Comparison of ENCODE assay signal across 11 cellular contexts in genomic region chr7:149489391-149490024, GRCh38. TPM values are rescaled to one million over a fixed set of nuclear protein-coding genes. Genes with fewer than 3 reads are reported as not detected.
DNase-seq lines count a peak whose midpoint lies in the region; ATAC-seq, FAIRE-seq and TF ChIP-seq lines count a peak whose summit lies in the region.
"Had no signal": no experiment of that assay in that cellular context is flagged by ENCODE, and none has a peak within 500 bp of the region (broad histone marks: within the 10 kb centered on the region; RNA-seq: fewer than 3 reads in every experiment).

No MANE protein-coding gene starts in this region.

- peaks cover 5% of the 10 kb centered on the region for H3K4me1 Mint-ChIP-seq in activated naive CD8-positive, alpha-beta T cell treated with anti-CD3 and anti-CD28 coated beads, Interleukin-2, amount 50 U/mL, for 24 hours
- H3K4me1 Mint-ChIP-seq in activated naive CD8-positive, alpha-beta T cell treated with anti-CD3 and anti-CD28 coated beads for 36 hours: peaks cover 3% of the 10 kb centered on the region

- H3K27ac ChIP-seq in PC-3 (ENCODE audit: low read length): no peak overlapping the region
- no peak overlapping the region for H3K27ac ChIP-seq in small intestine (ENCODE audit: low read depth in 1 of 2, low read length in 1 of 2)

- TF ChIP-seq CTCF in PC-3 (conservative IDR thresholded peaks at IDR 0.05; ENCODE audit: low read depth, low read length) (peak; percentile 59), fibroblast of mammary gland (conservative IDR thresholded peaks at IDR 0.05; ENCODE audit: control insufficient read depth, insufficient read depth, low read depth, low read length) (peak; percentile 11)

- H3K9me3 Mint-ChIP-seq in activated naive CD8-positive, alpha-beta T cell treated with anti-CD3 and anti-CD28 coated beads, Interleukin-2, amount 50 U/mL, for 24 hours: no peaks in the 10 kb centered on the region
- H3K9me3 Mint-ChIP-seq in activated naive CD8-positive, alpha-beta T cell treated with anti-CD3 and anti-CD28 coated beads for 36 hours: no peaks in the 10 kb centered on the region
- H3K9me3 Mint-ChIP-seq: activated naive CD8-positive, alpha-beta T cell treated with anti-CD3 and anti-CD28 coated beads, Interleukin-2, amount 10 ng/mL, durations not matched to agents 7 days and 5 days had no signal

- ATAC-seq in activated naive CD8-positive, alpha-beta T cell treated with anti-CD3 and anti-CD28 coated beads, Interleukin-2, amount 50 U/mL, for 24 hours: peak; percentile 58
- ATAC-seq in PC-3: peak; percentile 96

- no peak for DNase-seq in activated naive CD8-positive, alpha-beta T cell treated with anti-CD3 and anti-CD28 coated beads, Interleukin-2, amount 50 U/mL, for 24 hours
- DNase-seq in activated naive CD8-positive, alpha-beta T cell treated with anti-CD3 and anti-CD28 coated beads for 36 hours: no peak
- DNase-seq in PC-3: peak; percentile 31
- DNase-seq in fibroblast of mammary gland (ENCODE audit: low read depth): peak; percentile 3
- DNase-seq in small intestine: peak; percentile 17
- no peak for DNase-seq in dermis blood vessel endothelial cell
- no peak for DNase-seq in GM12891 (ENCODE audit: insufficient read length, low spot score)
- DNase-seq in midbrain (lab: John Stamatoyannopoulos, UW): no peak
- DNase-seq: activated naive CD8-positive, alpha-beta T cell treated with anti-CD3 and anti-CD28 coated beads, Interleukin-2, amount 10 ng/mL, durations not matched to agents 7 days and 5 days; NCI-H510A treated with DMSO at 0.1 percent for 48 hours; stimulated activated CD4-positive, alpha-beta T cell treated with anti-CD3 and anti-CD28 coated beads, Interleukin-15, amount 100 ng/mL, for 24 hours had no signal

- no peak overlapping the region for H3K4me3 Mint-ChIP-seq in activated naive CD8-positive, alpha-beta T cell treated with anti-CD3 and anti-CD28 coated beads, Interleukin-2, amount 50 U/mL, for 24 hours
- H3K4me3 Mint-ChIP-seq in activated naive CD8-positive, alpha-beta T cell treated with anti-CD3 and anti-CD28 coated beads for 36 hours: no peak overlapping the region
- H3K4me3 Mint-ChIP-seq: activated naive CD8-positive, alpha-beta T cell treated with anti-CD3 and anti-CD28 coated beads, Interleukin-2, amount 10 ng/mL, durations not matched to agents 7 days and 5 days had no signal

- no peaks in the 10 kb centered on the region for H3K79me2 ChIP-seq in PC-3 (ENCODE audit: low read length)

- H3K27me3 ChIP-seq in PC-3 (ENCODE audit: low read length) (no peaks in the 10 kb centered on the region), small intestine (ENCODE audit: control insufficient read depth in 2 of 2, insufficient read depth in 2 of 2, low read length in 2 of 2) (no peaks in the 10 kb centered on the region)

- H3K27ac Mint-ChIP-seq in activated naive CD8-positive, alpha-beta T cell treated with anti-CD3 and anti-CD28 coated beads, Interleukin-2, amount 50 U/mL, for 24 hours: no peak overlapping the region
- H3K27ac Mint-ChIP-seq in activated naive CD8-positive, alpha-beta T cell treated with anti-CD3 and anti-CD28 coated beads for 36 hours: no peak overlapping the region
- H3K27ac Mint-ChIP-seq: activated naive CD8-positive, alpha-beta T cell treated with anti-CD3 and anti-CD28 coated beads, Interleukin-2, amount 10 ng/mL, durations not matched to agents 7 days and 5 days had no signal

- H3K9me3 ChIP-seq in PC-3 (ENCODE audit: low read length) (no peaks in the 10 kb centered on the region), small intestine (ENCODE audit: control insufficient read depth, low read depth) (no peaks in the 10 kb centered on the region)

- 86 to 90% (median 87%) methylated on average over 15 of the region's 15 CpGs for WGBS in small intestine, 3 donors

- CTCF ChIA-PET in PC-3 (lab: Charles Lee): no interaction called here

- no peaks in the 10 kb centered on the region for H3K4me1 ChIP-seq in PC-3 (ENCODE audit: insufficient read depth, low read length)
- H3K4me1 ChIP-seq in small intestine (ENCODE audit: control insufficient read depth in 2 of 2, insufficient read depth in 1 of 2, low read depth in 1 of 2, low read length in 1 of 2): no peaks in the 10 kb centered on the region

- H3K4me2 ChIP-seq in PC-3 (ENCODE audit: low read length): no peak overlapping the region

- H3K9ac ChIP-seq in PC-3 (ENCODE audit: low read length): no peak overlapping the region

- no peaks in the 10 kb centered on the region for H3F3A ChIP-seq in PC-3 (ENCODE audit: low read length, unreplicated experiment)

- POLR2A ChIA-PET in PC-3 (lab: Charles Lee; ENCODE audit: unreplicated experiment): no interaction called here

- H3K36me3 Mint-ChIP-seq in activated naive CD8-positive, alpha-beta T cell treated with anti-CD3 and anti-CD28 coated beads, Interleukin-2, amount 50 U/mL, for 24 hours (ENCODE audit: low read depth): peaks cover 65% of the 10 kb centered on the region
- peaks cover 32% of the 10 kb centered on the region for H3K36me3 Mint-ChIP-seq in activated naive CD8-positive, alpha-beta T cell treated with anti-CD3 and anti-CD28 coated beads for 36 hours

- H3K4me3 ChIP-seq in PC-3 (ENCODE audit: low read length) (no peak overlapping the region), fibroblast of mammary gland (ENCODE audit: control insufficient read depth, low read depth, low read length) (no peak overlapping the region), small intestine (ENCODE audit: low read depth in 1 of 2, low read length in 2 of 2) (no peak overlapping the region)

- no peaks in the 10 kb centered on the region for H4K20me1 ChIP-seq in PC-3 (ENCODE audit: low read length)

- no TSS peak for BruUV-seq in PC-3 (replicated peaks; lab: Mats Ljungman, UMichigan)

- H3K9me2 ChIP-seq in PC-3 (replicated peaks; ENCODE audit: low read length): no peaks in the 10 kb centered on the region

- no peaks in the 10 kb centered on the region for H3K27me3 Mint-ChIP-seq in activated naive CD8-positive, alpha-beta T cell treated with anti-CD3 and anti-CD28 coated beads, Interleukin-2, amount 50 U/mL, for 24 hours
- no peaks in the 10 kb centered on the region for H3K27me3 Mint-ChIP-seq in activated naive CD8-positive, alpha-beta T cell treated with anti-CD3 and anti-CD28 coated beads for 36 hours
- H3K27me3 Mint-ChIP-seq: activated naive CD8-positive, alpha-beta T cell treated with anti-CD3 and anti-CD28 coated beads, Interleukin-2, amount 10 ng/mL, durations not matched to agents 7 days and 5 days had no signal

- H3K36me3 ChIP-seq in PC-3 (ENCODE audit: low read depth, low read length) (peaks cover 44% of the 10 kb centered on the region), small intestine (ENCODE audit: control insufficient read depth in 2 of 2, insufficient read depth in 2 of 2, low read length in 2 of 2) (peaks cover 17 to 25% of the 10 kb centered on the region in 2 donors)

- no peak for TF ChIP-seq POLR2A in GM12891 (IDR thresholded peaks at IDR 0.05; ENCODE audit: low read depth, low read length)

- H2AFZ ChIP-seq in PC-3 (ENCODE audit: low read length): no peak overlapping the region

- intact Hi-C loops in PC-3 (cut with micrococcal nuclease): loop anchor here (10.0 kb wide), 1 partner anchor 205 kb away; no protein-coding TSS in a partner anchor

- no peak for FAIRE-seq in small intestine (lab: Jason Lieb, UNC)
- FAIRE-seq in GM12891 (lab: Jason Lieb, UNC): no peak

TF ChIP-seq in GM12891, 5 proteins besides CTCF, POLR2A, EP300 and RAD21:
- TF ChIP-seq POLR2AphosphoS5 (IDR thresholded peaks at IDR 0.05; ENCODE audit: low read depth, low read length) (no peak), POU2F2 (IDR thresholded peaks at IDR 0.05; ENCODE audit: low read depth, low read length) (no peak), TAF1 (IDR thresholded peaks at IDR 0.05; ENCODE audit: low read depth, low read length) (no peak), PAX5 (IDR thresholded peaks at IDR 0.05; ENCODE audit: insufficient read depth, low read length, severe bottlenecking) (no peak)

RNA-seq across cellular contexts. Expression of gene ZNF746, which starts 8.1 kb away (rescaled TPM):
- total RNA-seq in activated naive CD8-positive, alpha-beta T cell treated with anti-CD3 and anti-CD28 coated beads for 36 hours: 10 to 100 TPM; 16.1 to 16.4 TPM
- 19.6 and 27.4 TPM in 2 replicates for total RNA-seq in PC-3 (2014; rRNA removed)
- polyA plus RNA-seq in small intestine: 1 to 10 TPM; 6.0 to 7.6 (median 7.2) TPM
- total RNA-seq in dermis blood vessel endothelial cell: 22.7 and 24.3 TPM in 2 replicates
- 5.5 TPM for polyA plus RNA-seq in GM12891 (2012; ENCODE audit: low read depth, missing spikeins)

RNA-seq across cellular contexts. Expression of gene ZNF777, which starts 28.6 kb away (rescaled TPM):
- 10 to 100 TPM; 18.9 to 19.3 TPM for total RNA-seq in activated naive CD8-positive, alpha-beta T cell treated with anti-CD3 and anti-CD28 coated beads for 36 hours
- total RNA-seq in PC-3 (2014; rRNA removed): 9.9 and 10.3 TPM in 2 replicates
- polyA plus RNA-seq in small intestine: 1 to 10 TPM; 3.0 to 8.6 (median 4.9) TPM
- total RNA-seq in dermis blood vessel endothelial cell: 4.9 and 8.5 TPM in 2 replicates
- polyA plus RNA-seq in GM12891 (2012; ENCODE audit: low read depth, missing spikeins): 6.1 TPM

Comparison
In these comparisons a context has a peak if more than half of its experiments do, and no peak if none do; other contexts are left out.
1. DNase-seq: peak in PC-3 (single experiment), fibroblast of mammary gland (single experiment) and small intestine (single experiment); none in activated naive CD8-positive, alpha-beta T cell treated with anti-CD3 and anti-CD28 coated beads, Interleukin-2, amount 50 U/mL, for 24 hours (single experiment), activated naive CD8-positive, alpha-beta T cell treated with anti-CD3 and anti-CD28 coated beads for 36 hours (single experiment), dermis blood vessel endothelial cell (single experiment), GM12891 (single experiment) and midbrain (single experiment).